ENCODE assay signal across 8 cellular contexts in the genomic region with DNA sequence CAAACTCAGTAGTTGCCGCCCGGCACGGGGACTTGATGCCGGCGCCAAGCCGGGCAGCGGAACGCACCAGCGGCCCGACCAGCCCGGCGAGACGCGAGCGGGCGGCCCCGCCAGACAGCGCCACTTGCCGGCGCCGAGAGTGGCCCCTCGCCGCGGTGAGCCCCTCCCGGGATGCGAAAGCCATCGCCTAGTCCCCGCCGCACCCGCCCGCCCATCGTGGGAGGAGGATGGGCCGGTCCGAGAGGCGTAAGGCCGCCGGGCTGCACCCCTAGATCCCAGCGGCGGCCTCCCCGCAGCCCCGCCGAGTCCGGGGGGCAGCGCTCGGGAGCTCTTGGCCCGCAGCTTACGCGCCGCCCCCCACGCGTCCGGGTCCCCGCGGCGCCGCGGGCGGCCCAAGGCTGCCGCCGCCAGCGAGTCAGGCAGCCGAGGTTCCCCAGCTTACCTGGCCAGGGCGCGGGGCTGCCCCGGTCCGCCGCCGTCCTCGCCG. TPM values are rescaled to one million over a fixed set of nuclear protein-coding genes. Genes with fewer than 3 reads are reported as not detected.
DNase-seq lines count a peak whose midpoint lies in the region; ATAC-seq and TF ChIP-seq lines count a peak whose summit lies in the region.

No MANE protein-coding gene starts in this region.

- no peaks in the 10 kb centered on the region for H3K4me1 ChIP-seq in H9 (ENCODE audit: insufficient read depth, low read length)
- peaks cover 0 to 15% of the 10 kb centered on the region in 2 donors for H3K4me1 ChIP-seq in right atrium auricular region

- no CpG with 5 or more reads among the region's 70 CpGs for WGBS in H9 (ENCODE audit: extremely low coverage, insufficient read length, low lambda C conversion rate)

- peaks cover 2 to 30% (median 27%) of the 10 kb centered on the region in 3 experiments; a peak in 6 of 7 replicates for H3K36me3 Mint-ChIP-seq in H9 (ENCODE audit: insufficient read depth in 1 of 3, low read depth in 3 of 3)
- peaks cover 13 to 30% of the 10 kb centered on the region in 2 donors for H3K36me3 Mint-ChIP-seq in activated naive CD4-positive, alpha-beta T cell treated with anti-CD3 and anti-CD28 coated beads, Interleukin-2, amount 50 U/mL, for 72 hours

- H2AK5ac ChIP-seq in H9 (ENCODE audit: insufficient read length, low read length): no peak overlapping the region

- H2BK5ac ChIP-seq in H9 (ENCODE audit: insufficient read length, low read length): no peak overlapping the region

- peak overlapping the region; percentile 72 to 82 for H3K4me3 Mint-ChIP-seq in H9

- H3K4me3 ChIP-seq in GM06990 (replicated peaks; ENCODE audit: low read depth, low read length) (peak overlapping the region; percentile 64), right atrium auricular region (peak overlapping the region; percentile 50 to 66), skeletal muscle cell (ENCODE audit: low read depth, low read length) (peak overlapping the region; percentile 82)

- DNase-seq in GM06990 (ENCODE audit: extremely low read depth, insufficient read length) (peak; percentile 75), H9 (peak; percentile 39), RPMI7951 (ENCODE audit: low read depth) (peak; percentile 53), right atrium auricular region (ENCODE audit: low spot score) (no peak), skeletal muscle cell (ENCODE audit: low read depth) (no peak), SIG-M5 (lab: John Stamatoyannopoulos, UW) (no peak)
- peak in 1 of 2 donors; percentile 50 for DNase-seq in activated naive CD4-positive, alpha-beta T cell treated with anti-CD3 and anti-CD28 coated beads, Interleukin-2, amount 50 U/mL, for 72 hours (ENCODE audit: low spot score in 2 of 2)
- DNase-seq in effector CD8-positive, alpha-beta T cell (lab: John Stamatoyannopoulos, UW): no peak

- no peak overlapping the region for H2AFZ ChIP-seq in H9 (ENCODE audit: low read length)

- no peaks in the 10 kb centered on the region for H4K20me1 ChIP-seq in H9 (ENCODE audit: control insufficient read depth, insufficient read depth, insufficient read length)

- H4K91ac ChIP-seq in H9 (ENCODE audit: insufficient read length, low read depth, low read length): no peak overlapping the region

- no peak overlapping the region; the same call in 1 of the 2 replicates for H2BK15ac ChIP-seq in H9 (ENCODE audit: low read depth, low read length)

- no peak overlapping the region for H3T11ph ChIP-seq in H9 (ENCODE audit: low read length)

- H3K4me2 ChIP-seq in H9 (ENCODE audit: insufficient read depth, insufficient read length, low read length): peak overlapping the region; percentile 36

- H4K8ac ChIP-seq in H9 (replicated peaks; ENCODE audit: insufficient read length, low read depth, low read length): no peak overlapping the region

- H4K5ac ChIP-seq in H9 (ENCODE audit: insufficient read length, low read depth, low read length): no peak overlapping the region

- H3K9me3 ChIP-seq in H9 (ENCODE audit: control insufficient read depth, low read depth, low read length) (no peaks in the 10 kb centered on the region), right atrium auricular region (no peaks in the 10 kb centered on the region)

- peaks cover 41% of the 10 kb centered on the region for H3K27me3 Mint-ChIP-seq in H9 (ENCODE audit: low read depth)

- H3K4ac ChIP-seq in H9 (ENCODE audit: low read depth, low read length): no peak overlapping the region

- no peak overlapping the region for H3K9ac ChIP-seq in H9 (ENCODE audit: extremely low read depth, insufficient read length, low read length)

- peak overlapping the region; percentile 71; the same call in 1 of the 2 replicates for H3K14ac ChIP-seq in H9 (ENCODE audit: insufficient read depth, low read length)

- H3K79me1 ChIP-seq in H9 (ENCODE audit: insufficient read depth, low read depth, low read length, poor library complexity, severe bottlenecking): no peaks in the 10 kb centered on the region

- H3K27ac ChIP-seq in H9 (ENCODE audit: insufficient read length, low read depth, low read length) (no peak overlapping the region), right atrium auricular region (peak overlapping the region; percentile 29 to 55)

- H3K27me3 ChIP-seq in GM06990 (replicated peaks; ENCODE audit: control insufficient read depth, insufficient read depth, low read length) (no peaks in the 10 kb centered on the region), H9 (ENCODE audit: insufficient read depth, low read length) (no peaks in the 10 kb centered on the region; the same call in 1 of the 2 replicates), right atrium auricular region (no peaks in the 10 kb centered on the region)

- no peak overlapping the region for H3K23ac ChIP-seq in H9 (ENCODE audit: insufficient read length, low read depth, low read length)

- peak; percentile 69 to 70 for ATAC-seq in activated naive CD4-positive, alpha-beta T cell treated with anti-CD3 and anti-CD28 coated beads, Interleukin-2, amount 50 U/mL, for 72 hours

- H3K79me2 ChIP-seq in H9 (ENCODE audit: insufficient read depth, low read length): no peaks in the 10 kb centered on the region

- no peak overlapping the region for H3K27ac Mint-ChIP-seq in H9
- peak overlapping the region in 1 of 2 donors; percentile 78 for H3K27ac Mint-ChIP-seq in activated naive CD4-positive, alpha-beta T cell treated with anti-CD3 and anti-CD28 coated beads, Interleukin-2, amount 50 U/mL, for 72 hours

- TF ChIP-seq CTCF in GM06990 (IDR thresholded peaks at IDR 0.05; ENCODE audit: insufficient read depth, low read length, poor library complexity, severe bottlenecking): no peak
- peak; percentile 31; the same call in 2 of the 3 replicates for TF ChIP-seq CTCF in H9 (conservative IDR thresholded peaks at IDR 0.05)
- TF ChIP-seq CTCF in right atrium auricular region (IDR thresholded peaks at IDR 0.05): peak in 1 of 2 donors; percentile 37

- no peak overlapping the region for H2BK20ac ChIP-seq in H9 (ENCODE audit: low read depth, low read length, poor library complexity, severe bottlenecking)

- no peak overlapping the region for H3K56ac ChIP-seq in H9 (ENCODE audit: insufficient read length, low read depth, low read length)

- H3K4me1 Mint-ChIP-seq in H9: peaks cover 5 to 11% of the 10 kb centered on the region in 2 experiments; a peak in 3 of 4 replicates

- H3K36me3 ChIP-seq in GM06990 (ENCODE audit: control insufficient read depth, insufficient read depth, low read length) (peaks cover 3% of the 10 kb centered on the region), right atrium auricular region (no peaks in the 10 kb centered on the region)

- H3K9me3 Mint-ChIP-seq in H9: peaks cover 3% of the 10 kb centered on the region in 2 experiments; a peak in 2 of 5 replicates
- H3K9me3 Mint-ChIP-seq in activated naive CD4-positive, alpha-beta T cell treated with anti-CD3 and anti-CD28 coated beads, Interleukin-2, amount 50 U/mL, for 72 hours: no peaks in the 10 kb centered on the region

- H3K23me2 ChIP-seq in H9 (ENCODE audit: insufficient read length, low read depth, low read length, poor library complexity, severe bottlenecking): peaks cover 3% of the 10 kb centered on the region

- no peak overlapping the region for H2BK120ac ChIP-seq in H9 (ENCODE audit: low read depth, low read length, poor library complexity, severe bottlenecking)

- H3K18ac ChIP-seq in H9 (ENCODE audit: insufficient read length, low read depth, low read length): no peak overlapping the region

- no peak overlapping the region for H2BK12ac ChIP-seq in H9 (ENCODE audit: insufficient read length, low read depth, low read length)

RNA-seq across cellular contexts. Expression of gene GOLGA8A, which starts 0.6 kb away (rescaled TPM):
- total RNA-seq in H9 (2021): 56.3 and 58.8 TPM in 2 replicates
- 9.2 and 13.9 TPM in 2 replicates for total RNA-seq in RPMI7951 (2014; rRNA removed; shearing (Covaris generic))
- total RNA-seq in activated naive CD4-positive, alpha-beta T cell treated with anti-CD3 and anti-CD28 coated beads, Interleukin-2, amount 50 U/mL, for 72 hours: 100 to 1,000 TPM; 131 to 158 TPM
- total RNA-seq in right atrium auricular region: 1 to 10 TPM; 5.7 to 5.9 TPM

Comparison
In these comparisons a context has a peak if more than half of its experiments do, and no peak if none do; other contexts are left out.
1. DNase-seq: peak in GM06990 (single experiment), H9 (single experiment) and RPMI7951 (single experiment); none in right atrium auricular region (single experiment), skeletal muscle cell (single experiment), SIG-M5 (single experiment) and effector CD8-positive, alpha-beta T cell (single experiment).
2. Peak in every context shown above with its lines, with median percentiles within 50 percentile points of each other: H3K4me3 ChIP-seq.